ENCODE assay signal across 13 cellular contexts in genomic region chr7:24910551-24911212, GRCh38.
DNase-seq lines count a peak whose midpoint lies in the region; TF ChIP-seq lines count a peak whose summit lies in the region.
"Had no signal": no experiment of that assay in that cellular context is flagged by ENCODE, and none has a peak within 500 bp of the region (broad histone marks: within the 10 kb centered on the region; RNA-seq: fewer than 3 reads in every experiment).

No MANE protein-coding gene starts in this region.

- no peaks in the 10 kb centered on the region for H3K27me3 ChIP-seq in CD8-positive, alpha-beta memory T cell (ENCODE audit: insufficient read depth, low read length, poor library complexity, severe bottlenecking)
- H3K27me3 ChIP-seq: Peyer's patch, tibial artery had no signal

- peak; percentile 9 for TF ChIP-seq POLR2A in GM19099 (IDR thresholded peaks at IDR 0.05; ENCODE audit: extremely low read depth, insufficient read length, low read depth)

- H3K4me1 ChIP-seq in CD8-positive, alpha-beta memory T cell (ENCODE audit: insufficient read depth, low read length): peaks cover 82% of the 10 kb centered on the region
- H3K4me1 ChIP-seq: tibial artery had no signal

- no peak for DNase-seq in CD8-positive, alpha-beta memory T cell
- peak; percentile 10 for DNase-seq in UCSD-AML1 (lab: John Stamatoyannopoulos, UW; ENCODE audit: unreplicated experiment)
- no peak for DNase-seq in immature natural killer cell
- DNase-seq in NCI-H1930 (lab: John Stamatoyannopoulos, UW): no peak
- no peak for DNase-seq in NCI-H748 (lab: John Stamatoyannopoulos, UW; ENCODE audit: unreplicated experiment)
- DNase-seq in medulla oblongata (ENCODE audit: extremely low spot score): no peak
- DNase-seq: activated CD8-positive, alpha-beta memory T cell treated with anti-CD3 and anti-CD28 coated beads, Interleukin-2, amount 50 U/mL, for 48 hours; NCI-H446; Peyer's patch; T-helper 9 cell; tibial artery had no signal

- peak overlapping the region; percentile 30 for H3K4me3 ChIP-seq in CD8-positive, alpha-beta memory T cell (ENCODE audit: low read length)
- H3K4me3 ChIP-seq: Peyer's patch, tibial artery had no signal

- H3K27ac ChIP-seq in CD8-positive, alpha-beta memory T cell (ENCODE audit: low read depth, low read length): peak overlapping the region; percentile 5
- H3K27ac ChIP-seq: tibial artery had no signal

- POLR2A ChIA-PET in CD8-positive, alpha-beta memory T cell (lab: Charles Lee): interaction anchor here (0.7 to 2.3 kb wide), 4 partner anchors 33 to 118 kb away, joined by 3 to 12 read pairs (median 4); partner anchors contain the start of gene OSBPL3

- CTCF ChIA-PET in CD8-positive, alpha-beta memory T cell (lab: Charles Lee): interaction anchor here (0.7 to 3.6 kb wide), 7 partner anchors 12 to 183 kb away, joined by 3 to 26 read pairs (median 5); partner anchors contain the start of gene OSBPL3

- no peaks in the 10 kb centered on the region for H3K9me3 Mint-ChIP-seq in CD8-positive, alpha-beta memory T cell
- no peaks in the 10 kb centered on the region for H3K9me3 Mint-ChIP-seq in immature natural killer cell

- peaks cover 1 to 57% (median 53%) of the 10 kb centered on the region in 3 donors for H3K4me1 Mint-ChIP-seq in CD8-positive, alpha-beta memory T cell
- peaks cover 54 to 61% of the 10 kb centered on the region in 2 donors for H3K4me1 Mint-ChIP-seq in immature natural killer cell
- H3K4me1 Mint-ChIP-seq: neural crest cell had no signal

- H3K36me3 ChIP-seq in CD8-positive, alpha-beta memory T cell (ENCODE audit: insufficient read depth, low read length): no peaks in the 10 kb centered on the region
- H3K36me3 ChIP-seq: Peyer's patch, tibial artery had no signal

- H3K27me3 Mint-ChIP-seq in CD8-positive, alpha-beta memory T cell: no peaks in the 10 kb centered on the region
- peaks cover 0 to 5% (median 3%) of the 10 kb centered on the region in 3 donors for H3K27me3 Mint-ChIP-seq in immature natural killer cell (ENCODE audit: low read depth in 3 of 3)

- no peaks in the 10 kb centered on the region for H3K9me3 ChIP-seq in CD8-positive, alpha-beta memory T cell (ENCODE audit: low read length)
- H3K9me3 ChIP-seq: Peyer's patch, tibial artery had no signal

- H3K4me3 Mint-ChIP-seq in CD8-positive, alpha-beta memory T cell: peak overlapping the region; percentile 38 to 81 (median 69)
- peak overlapping the region; percentile 72 to 92 (median 86) for H3K4me3 Mint-ChIP-seq in immature natural killer cell
- H3K4me3 Mint-ChIP-seq: neural crest cell had no signal

- H3K27ac Mint-ChIP-seq in CD8-positive, alpha-beta memory T cell: peak overlapping the region; percentile 62 to 97 (median 88)
- peak overlapping the region; percentile 77 to 98 (median 90) for H3K27ac Mint-ChIP-seq in immature natural killer cell

- no peaks in the 10 kb centered on the region for H3K36me3 Mint-ChIP-seq in CD8-positive, alpha-beta memory T cell
- peaks cover 0 to 3% (median 0%) of the 10 kb centered on the region in 3 donors for H3K36me3 Mint-ChIP-seq in immature natural killer cell
